In genomic region chr6:56076033-56076432, GRCh38 we compare ENCODE assay signal across 1 cellular context.
TF ChIP-seq lines count a peak whose summit lies in the region.

No MANE protein-coding gene starts in this region.

TF ChIP-seq in GM23338, 12 proteins besides CTCF, POLR2A, EP300 and RAD21 (continued from another document):
- TF ChIP-seq ZNF462 (CRISPR knock-in tag; IDR thresholded peaks at IDR 0.05) (no peak), REST (IDR thresholded peaks at IDR 0.05; ENCODE audit: unreplicated experiment) (no peak), CREB1 (CRISPR knock-in tag; IDR thresholded peaks at IDR 0.05; ENCODE audit: low read depth) (no peak), ZNF114 (CRISPR knock-in tag; IDR thresholded peaks at IDR 0.05) (no peak), JUNB (IDR thresholded peaks at IDR 0.05; ENCODE audit: unreplicated experiment) (no peak), EZH2phosphoT487 (IDR thresholded peaks at IDR 0.05; ENCODE audit: unreplicated experiment) (no peak), EZH2 (IDR thresholded peaks at IDR 0.05; ENCODE audit: low read depth, unreplicated experiment) (no peak), POLR2AphosphoS5 (IDR thresholded peaks at IDR 0.05; ENCODE audit: low read depth) (no peak)
